Comparison of ENCODE assay signal across 26 cellular contexts in genomic region chr4:148852092-148852699, GRCh38.
DNase-seq lines count a peak whose midpoint lies in the region; ATAC-seq, FAIRE-seq and TF ChIP-seq lines count a peak whose summit lies in the region.
"Had no signal": no experiment of that assay in that cellular context is flagged by ENCODE, and none has a peak within 500 bp of the region (broad histone marks: within the 10 kb centered on the region; RNA-seq: fewer than 3 reads in every experiment).

No MANE protein-coding gene starts in this region.

- no peak overlapping the region for H3K4me3 ChIP-seq in OCI-LY3 (ENCODE audit: low read length)
- H3K4me3 ChIP-seq in duodenal mucosa (ENCODE audit: low read depth in 1 of 2, low read length in 2 of 2) = no peak overlapping the region
- no peak overlapping the region for H3K4me3 ChIP-seq in mucosa of rectum (ENCODE audit: low read length in 2 of 2)
- no peak overlapping the region for H3K4me3 ChIP-seq in prostate gland
- no peak overlapping the region for H3K4me3 ChIP-seq in coronary artery
- H3K4me3 ChIP-seq: ascending aorta, skin epidermis, testis had no signal

- no peaks in the 10 kb centered on the region for H3K36me3 ChIP-seq in OCI-LY3 (replicated peaks; ENCODE audit: low read depth, low read length)
- no peaks in the 10 kb centered on the region for H3K36me3 ChIP-seq in duodenal mucosa (ENCODE audit: control insufficient read depth in 1 of 2, insufficient read depth in 2 of 2, low read length in 2 of 2)
- no peaks in the 10 kb centered on the region for H3K36me3 ChIP-seq in mucosa of rectum (ENCODE audit: control insufficient read depth in 2 of 2, insufficient read depth in 2 of 2, low read length in 2 of 2)
- H3K36me3 ChIP-seq in prostate gland = no peaks in the 10 kb centered on the region
- H3K36me3 ChIP-seq: ascending aorta had no signal

- no peak for ATAC-seq in HG03439 (IDR thresholded peaks at IDR 0.05; ENCODE audit: unreplicated experiment)
- ATAC-seq: activated naive CD4-positive, alpha-beta T cell treated with anti-CD3 and anti-CD28 coated beads, Interleukin-2, amount 50 U/mL, for 72 hours; Panc1; stimulated activated memory B cell treated with anti-CD40 and anti-IgM and Interleukin-4, amounts not matched to agents 10 μg/mL and 1 μg/mL and 100 μg/mL, for 72 hours had no signal

- H3K9me3 ChIP-seq in OCI-LY3 (ENCODE audit: insufficient read depth, low read length) = no peaks in the 10 kb centered on the region
- peaks cover 0 to 5% of the 10 kb centered on the region in 2 donors for H3K9me3 ChIP-seq in duodenal mucosa (ENCODE audit: control insufficient read depth in 1 of 2, low read length in 2 of 2)
- peaks cover 0 to 5% of the 10 kb centered on the region in 2 donors for H3K9me3 ChIP-seq in mucosa of rectum (ENCODE audit: control insufficient read depth in 2 of 2, low read length in 2 of 2)
- H3K9me3 ChIP-seq in prostate gland = no peaks in the 10 kb centered on the region
- H3K9me3 ChIP-seq: testis had no signal

- H3K4me2 ChIP-seq in OCI-LY3 (ENCODE audit: low read length) = no peak overlapping the region

- peak overlapping the region; percentile 53; the same call in 1 of the 2 replicates for H2AFZ ChIP-seq in OCI-LY3 (ENCODE audit: low read depth, low read length)

- WGBS in prostate gland = 58% methylated on average over 3 of the region's 3 CpGs

- DNase-seq in D721Med (ENCODE audit: insufficient read length, low spot score) = no peak
- no peak for DNase-seq in stimulated activated naive CD4-positive, alpha-beta T cell (lab: John Stamatoyannopoulos, UW)
- no peak for DNase-seq in prostate gland (ENCODE audit: low spot score)
- no peak for DNase-seq in coronary artery (ENCODE audit: low spot score)
- DNase-seq: activated CD4-positive, alpha-beta T cell treated with anti-CD3 and anti-CD28 coated beads for 48 hours; CD4-positive, CD25-positive, alpha-beta regulatory T cell; cerebellar nuclear complex; DMS 273 treated with DMSO at 0.1 percent for 48 hours; effector memory CD4-positive, alpha-beta T cell; Kasumi-1; NCI-H1048; NCI-H2029; NCI-H446; posterior cingulate gyrus; stimulated activated CD4-positive, alpha-beta T cell treated with anti-CD3 and anti-CD28 coated beads, Interleukin-2, amount 100 ng/mL, for 24 hours; testis had no signal

- TF ChIP-seq POLR2A in prostate gland (IDR thresholded peaks at IDR 0.05) = no peak

- H3K27me3 ChIP-seq in OCI-LY3 (ENCODE audit: low read depth, low read length) = no peaks in the 10 kb centered on the region
- no peaks in the 10 kb centered on the region for H3K27me3 ChIP-seq in duodenal mucosa (ENCODE audit: control insufficient read depth in 1 of 2, insufficient read depth in 2 of 2, low read length in 2 of 2)
- H3K27me3 ChIP-seq in mucosa of rectum (ENCODE audit: control insufficient read depth in 2 of 2, insufficient read depth in 2 of 2, low read length in 2 of 2) = no peaks in the 10 kb centered on the region
- no peaks in the 10 kb centered on the region for H3K27me3 ChIP-seq in prostate gland (replicated peaks; ENCODE audit: insufficient read depth)
- H3K27me3 ChIP-seq: ascending aorta, testis had no signal

- TF ChIP-seq CTCF in D721Med (IDR thresholded peaks at IDR 0.05; ENCODE audit: insufficient read depth, missing control alignments) (peak; percentile 6), OCI-LY3 (IDR thresholded peaks at IDR 0.05; ENCODE audit: low read depth, low read length) (peak; percentile 55), prostate gland (IDR thresholded peaks at IDR 0.05) (no peak), coronary artery (IDR thresholded peaks at IDR 0.05) (no peak)

- no peaks in the 10 kb centered on the region for H3K79me2 ChIP-seq in OCI-LY3 (ENCODE audit: low read length)

- FAIRE-seq in D721Med (lab: Jason Lieb, UNC) = no peak
- FAIRE-seq: G401.6 had no signal

- intact Hi-C loops in prostate gland (cut with DNase I) = no loop called here

- no peak overlapping the region for H3K9ac ChIP-seq in OCI-LY3 (ENCODE audit: low read length)
- no peak overlapping the region for H3K9ac ChIP-seq in duodenal mucosa (ENCODE audit: low read depth in 1 of 2, low read length in 2 of 2)
- H3K9ac ChIP-seq in mucosa of rectum (ENCODE audit: low read depth in 1 of 2, low read length in 2 of 2) = no peak overlapping the region

- H3K27ac ChIP-seq in OCI-LY3 (ENCODE audit: low read length) = no peak overlapping the region
- H3K27ac ChIP-seq in duodenal mucosa (ENCODE audit: low read depth, low read length) = peak overlapping the region; percentile 23
- peak overlapping the region; percentile 48 to 49 for H3K27ac ChIP-seq in mucosa of rectum (ENCODE audit: low read depth in 2 of 2, low read length in 2 of 2)
- no peak overlapping the region for H3K27ac ChIP-seq in prostate gland
- no peak overlapping the region for H3K27ac ChIP-seq in coronary artery
- H3K27ac ChIP-seq: ascending aorta, skin epidermis, testis had no signal

- no peaks in the 10 kb centered on the region for H4K20me1 ChIP-seq in OCI-LY3 (ENCODE audit: insufficient read depth, low read length)

- H3K4me1 ChIP-seq in OCI-LY3 (ENCODE audit: low read length) (peaks cover 5% of the 10 kb centered on the region), duodenal mucosa (ENCODE audit: control insufficient read depth in 1 of 2, insufficient read depth in 2 of 2, low read length in 2 of 2) (peaks cover 25 to 37% of the 10 kb centered on the region in 2 donors), mucosa of rectum (ENCODE audit: control insufficient read depth in 2 of 2, insufficient read depth in 2 of 2, low read length in 2 of 2) (peaks cover 18 to 53% of the 10 kb centered on the region in 2 donors), prostate gland (replicated peaks) (no peaks in the 10 kb centered on the region)
- H3K4me1 ChIP-seq: ascending aorta, testis had no signal

Comparison
In these comparisons a context has a peak if more than half of its experiments do, and no peak if none do; other contexts are left out.
1. CTCF ChIP-seq: peak in D721Med (single experiment) and OCI-LY3 (single experiment); none in prostate gland (0 of 4) and coronary artery (single experiment).
2. H3K27ac ChIP-seq: peak in duodenal mucosa (single experiment) and mucosa of rectum (2 of 2); none in OCI-LY3 (single experiment), prostate gland (0 of 2) and coronary artery (0 of 2).